In the genomic region with DNA sequence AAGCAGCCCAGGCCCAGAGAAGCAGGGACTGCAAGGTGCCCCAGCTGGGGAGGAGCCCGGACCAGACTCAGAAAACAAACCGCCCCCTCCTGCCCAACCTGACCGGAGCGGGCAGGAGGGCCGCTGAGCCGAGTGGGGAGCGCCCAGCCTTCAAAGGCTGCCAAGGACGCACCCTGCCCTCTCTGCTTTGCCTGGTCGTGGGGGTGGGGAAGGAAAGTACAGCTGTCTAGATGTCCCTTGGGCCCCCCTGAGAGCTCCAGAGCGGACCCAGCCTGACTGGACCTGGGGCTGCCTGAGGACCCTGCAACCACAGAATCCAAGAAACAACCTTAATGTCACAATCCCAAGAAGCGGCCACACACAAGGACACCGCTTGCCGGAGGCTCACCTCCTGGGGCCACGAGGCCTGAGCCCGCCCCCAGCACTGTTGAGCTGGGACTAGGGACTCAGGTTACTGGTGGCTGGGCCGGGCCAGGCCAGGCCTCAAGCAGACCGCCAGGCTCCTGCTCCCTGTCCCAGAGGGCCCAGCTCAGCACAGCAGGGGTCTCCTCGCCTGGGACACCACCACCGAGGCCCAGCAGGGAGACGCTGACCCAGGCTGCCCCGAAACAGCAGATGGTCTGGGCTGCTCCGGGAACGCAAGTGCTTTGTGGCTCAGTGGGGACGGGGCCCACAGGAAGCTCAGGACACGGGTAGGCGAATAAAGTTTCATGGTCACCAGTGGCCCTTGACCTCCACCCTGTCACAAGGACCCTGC, we compare ENCODE assay signal across 8 cellular contexts. TPM values are rescaled to one million over a fixed set of nuclear protein-coding genes. Genes with fewer than 3 reads are reported as not detected.
DNase-seq lines count a peak whose midpoint lies in the region; ATAC-seq, FAIRE-seq and TF ChIP-seq lines count a peak whose summit lies in the region.

No MANE protein-coding gene starts in this region.

- H3K27me3 ChIP-seq in ascending aorta: no peaks in the 10 kb centered on the region

- peak overlapping the region; percentile 77 to 78 for H3K9ac ChIP-seq in kidney (ENCODE audit: low read length in 2 of 2)

- FAIRE-seq in kidney (lab: Jason Lieb, UNC): no peak

- H3K4me1 ChIP-seq in ascending aorta (peaks cover 7 to 44% of the 10 kb centered on the region in 2 donors), kidney (ENCODE audit: control insufficient read depth in 1 of 2, insufficient read depth in 1 of 2, low read depth in 1 of 2, low read length in 2 of 2) (peaks cover 0 to 30% of the 10 kb centered on the region in 2 donors)

- peak overlapping the region; percentile 91 to 93 for H3K4me3 ChIP-seq in ascending aorta
- H3K4me3 ChIP-seq in kidney (ENCODE audit: low read length in 2 of 2): peak overlapping the region; percentile 70 to 76

- DNase-seq in Right ventricle myocardium inferior (ENCODE audit: missing footprints) (peak; percentile 67), cardiac septum (ENCODE audit: low spot score) (no peak), ascending aorta (ENCODE audit: low spot score in 2 of 2) (no peak), kidney (peak; percentile 82), pons (ENCODE audit: low spot score) (no peak), NCI-H2227 (lab: John Stamatoyannopoulos, UW; ENCODE audit: unreplicated experiment) (no peak), NOMO-1 treated with dmso at 0.1 percent for 144 hours (lab: John Stamatoyannopoulos, UW; ENCODE audit: unreplicated experiment) (no peak)

- peak; percentile 25 for ATAC-seq in Right ventricle myocardium inferior

- H3K36me3 ChIP-seq in ascending aorta: no peaks in the 10 kb centered on the region
- H3K36me3 ChIP-seq in kidney (ENCODE audit: control insufficient read depth in 1 of 2, insufficient read depth in 2 of 2, low read length in 2 of 2): no peaks in the 10 kb centered on the region

- intact Hi-C loops in Right ventricle myocardium inferior (cut with DNase I) (loop anchor here (2.0 kb wide), 3 partner anchors 23 to 39 kb away; a partner anchor contains a TSS), cardiac septum (cut with DNase I) (loop anchor here (2.0 kb wide), 3 partner anchors 23 to 39 kb away; a partner anchor contains a TSS), ascending aorta (cut with DNase I) (loop anchor here (2.0 kb wide), 2 partner anchors 39 to 59 kb away; a partner anchor contains a TSS), kidney (cut with DNase I) (no loop called here)

- no peaks in the 10 kb centered on the region for H3K9me3 ChIP-seq in ascending aorta
- no peaks in the 10 kb centered on the region for H3K9me3 ChIP-seq in kidney (ENCODE audit: control insufficient read depth in 1 of 2, low read length in 2 of 2)

- no peak for TF ChIP-seq CTCF in ascending aorta (IDR thresholded peaks at IDR 0.05)
- TF ChIP-seq CTCF in kidney (IDR thresholded peaks at IDR 0.05; ENCODE audit: borderline replicate concordance, extremely low read depth, insufficient read depth): no peak

- H3K27ac ChIP-seq in ascending aorta (peak overlapping the region; percentile 6 to 15), kidney (ENCODE audit: low read depth in 2 of 2, low read length in 2 of 2) (peak overlapping the region; percentile 81 to 82), temporal lobe (ENCODE audit: low read depth, low read length) (peak overlapping the region; percentile 27)

RNA-seq across cellular contexts. Expression of a gene that starts 1.4 kb away (rescaled TPM):
- total RNA-seq in Right ventricle myocardium inferior (119 TPM), cardiac septum (96.2 TPM), ascending aorta (66.7 TPM), kidney (55.0 TPM), temporal lobe (43.3 TPM)
- polyA plus RNA-seq in kidney (ENCODE audit: insufficient read depth, low read depth, low replicate concordance): 32.5 TPM

RNA-seq across cellular contexts. Expression of a gene that starts 10.5 kb away (rescaled TPM):
- 21.8 TPM for total RNA-seq in Right ventricle myocardium inferior
- 30.5 TPM for total RNA-seq in cardiac septum
- total RNA-seq in ascending aorta: 345 TPM
- total RNA-seq in kidney: 26.0 TPM
- polyA plus RNA-seq in kidney (ENCODE audit: insufficient read depth, low read depth, low replicate concordance): 64.7 TPM
- total RNA-seq in temporal lobe: 11.3 TPM

RNA-seq across cellular contexts. Expression of a gene that starts 16.8 kb away (rescaled TPM):
- total RNA-seq in Right ventricle myocardium inferior (0.51 TPM), cardiac septum (0.62 TPM), ascending aorta (2.7 TPM), kidney (1.3 TPM), temporal lobe (0.49 TPM)
- polyA plus RNA-seq in kidney (ENCODE audit: insufficient read depth, low read depth, low replicate concordance): 0.15 TPM

RNA-seq across cellular contexts. Expression of a gene that starts 23.2 kb away (rescaled TPM):
- total RNA-seq in Right ventricle myocardium inferior (119 TPM), cardiac septum (50.2 TPM), ascending aorta (71.3 TPM), kidney (21.9 TPM), temporal lobe (10.6 TPM)
- polyA plus RNA-seq in kidney (ENCODE audit: insufficient read depth, low read depth, low replicate concordance): 51.5 TPM

RNA-seq across cellular contexts. Expression of a gene that starts 23.4 kb away (rescaled TPM):
- 75.7 TPM for total RNA-seq in Right ventricle myocardium inferior
- total RNA-seq in cardiac septum: 73.8 TPM
- 214 TPM for total RNA-seq in ascending aorta
- 100 TPM for total RNA-seq in kidney
- 73.6 TPM for polyA plus RNA-seq in kidney (ENCODE audit: insufficient read depth, low read depth, low replicate concordance)
- 38.4 TPM for total RNA-seq in temporal lobe

Comparison
In these comparisons a context has a peak if more than half of its experiments do, and no peak if none do; other contexts are left out.
1. DNase-seq: peak in Right ventricle myocardium inferior (single experiment) and kidney (single experiment); none in cardiac septum (single experiment), ascending aorta (0 of 2), pons (single experiment), NCI-H2227 (single experiment) and NOMO-1 treated with dmso at 0.1 percent for 144 hours (single experiment).
2. H3K27ac ChIP-seq: peak in every context shown above with its lines; median percentile 82 in kidney; 27 in temporal lobe; 10 in ascending aorta.
3. RNA of a gene that starts 10.5 kb away (total RNA-seq): 345 TPM in ascending aorta (single experiment); 30.5 TPM in cardiac septum (single experiment), 26.0 TPM in kidney (single experiment), 21.8 TPM in Right ventricle myocardium inferior (single experiment) and 11.3 TPM in temporal lobe (single experiment); every median in the first group is over 10 times any median in the second.